ENCODE assay signal across 1 cellular context in genomic region chr3:172938788-172939187, GRCh38.
TF ChIP-seq lines count a peak whose summit lies in the region.

No MANE protein-coding gene starts in this region.

TF ChIP-seq in GM23338, 12 proteins besides CTCF, POLR2A, EP300 and RAD21 (continued from another document):
- TF ChIP-seq REST (IDR thresholded peaks at IDR 0.05; ENCODE audit: unreplicated experiment) (no peak), NANOG (IDR thresholded peaks at IDR 0.05; ENCODE audit: borderline replicate concordance) (no peak), EZH2phosphoT487 (IDR thresholded peaks at IDR 0.05; ENCODE audit: unreplicated experiment) (no peak)
